ENCODE assay signal across 1 cellular context in genomic region chr9:6239048-6239461, GRCh38.
A peak's percentile ranks its signal among the peaks of the same experiment; 100 is the strongest.
TF ChIP-seq lines count a peak whose summit lies in the region.

No MANE protein-coding gene starts in this region.

TF ChIP-seq in HepG2, 621 proteins besides CTCF, POLR2A, EP300 and RAD21 (continued from another document and continues in another):
- TF ChIP-seq NFAT5 (CRISPR knock-in tag; IDR thresholded peaks at IDR 0.05) (no peak), STAT6 (CRISPR knock-in tag; IDR thresholded peaks at IDR 0.05; ENCODE audit: borderline replicate concordance) (no peak), PHF5A (CRISPR knock-in tag; IDR thresholded peaks at IDR 0.05; ENCODE audit: low read depth, unreplicated experiment) (no peak), SMAD9 (CRISPR knock-in tag; IDR thresholded peaks at IDR 0.05) (no peak), SKIL (CRISPR knock-in tag; IDR thresholded peaks at IDR 0.05; ENCODE audit: borderline replicate concordance) (no peak), NR2F6 (IDR thresholded peaks at IDR 0.05) (0 out of 2 replicates have a peak, but pooled peaks have one; percentile 17), NR2F6 (CRISPR knock-in tag; IDR thresholded peaks at IDR 0.05) (no peak), SIX4 (CRISPR knock-in tag; IDR thresholded peaks at IDR 0.05) (no peak), ZFY (CRISPR knock-in tag; IDR thresholded peaks at IDR 0.05) (no peak), ARID5B (CRISPR knock-in tag; IDR thresholded peaks at IDR 0.05) (no peak; the same call in none of the 2 replicates), WIZ (CRISPR knock-in tag; IDR thresholded peaks at IDR 0.05) (0 out of 2 replicates have a peak, but pooled peaks have one; percentile 66), ZNF780A (CRISPR knock-in tag; IDR thresholded peaks at IDR 0.05) (no peak), ERF (CRISPR knock-in tag; IDR thresholded peaks at IDR 0.05) (no peak; the same call in 1 of the 2 replicates), RBM39 (IDR thresholded peaks at IDR 0.05; ENCODE audit: low read depth, low read length, poor library complexity, severe bottlenecking) (no peak), KLF9 (CRISPR knock-in tag; IDR thresholded peaks at IDR 0.05; ENCODE audit: low read depth) (no peak), GPBP1L1 (CRISPR knock-in tag; IDR thresholded peaks at IDR 0.05) (no peak), ZNF263 (CRISPR knock-in tag; IDR thresholded peaks at IDR 0.05) (no peak), NAIF1 (CRISPR knock-in tag; IDR thresholded peaks at IDR 0.05; ENCODE audit: borderline replicate concordance) (no peak), ZNF281 (CRISPR knock-in tag; IDR thresholded peaks at IDR 0.05; ENCODE audit: borderline replicate concordance) (peak; percentile 55; the same call in 1 of the 2 replicates), ZNF121 (CRISPR knock-in tag; IDR thresholded peaks at IDR 0.05) (no peak), AHDC1 (CRISPR knock-in tag; IDR thresholded peaks at IDR 0.05; ENCODE audit: borderline replicate concordance) (peak; percentile 76), ZNF33A (CRISPR knock-in tag; IDR thresholded peaks at IDR 0.05; ENCODE audit: borderline replicate concordance) (no peak), SRF (IDR thresholded peaks at IDR 0.05; ENCODE audit: low read depth, low read length) (peak; percentile 95), ZNF552 (CRISPR knock-in tag; IDR thresholded peaks at IDR 0.05; ENCODE audit: borderline replicate concordance) (no peak), ZBTB3 (CRISPR knock-in tag; IDR thresholded peaks at IDR 0.05; ENCODE audit: borderline replicate concordance, low read depth) (no peak), ZC3H4 (CRISPR knock-in tag; IDR thresholded peaks at IDR 0.05; ENCODE audit: borderline replicate concordance) (no peak), ZNF225 (CRISPR knock-in tag; IDR thresholded peaks at IDR 0.05) (no peak)
